ENCODE assay signal across 31 cellular contexts in the genomic region with DNA sequence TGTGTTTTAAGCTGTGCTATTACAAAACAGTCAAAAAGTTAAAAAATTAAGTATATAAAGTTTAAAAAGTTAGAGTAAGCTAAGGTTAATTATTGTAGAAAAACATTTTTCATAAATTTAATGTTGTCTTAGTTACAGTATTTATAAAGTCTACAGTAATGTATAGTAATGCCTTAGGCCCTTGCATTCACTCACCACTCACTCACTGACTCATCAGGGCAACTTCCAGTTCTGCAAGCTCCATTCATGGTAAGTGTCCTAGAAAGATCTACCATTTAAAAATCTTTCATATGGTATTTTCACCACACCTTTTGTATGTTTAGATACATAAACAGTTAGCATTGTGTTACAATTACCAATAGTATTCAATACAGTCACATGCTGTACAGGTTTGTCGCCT. TPM values are rescaled to one million over a fixed set of nuclear protein-coding genes. Genes with fewer than 3 reads are reported as not detected.
"Had no signal": no experiment of that assay in that cellular context is flagged by ENCODE, and none has a peak within 500 bp of the region (broad histone marks: within the 10 kb centered on the region; RNA-seq: fewer than 3 reads in every experiment).

No MANE protein-coding gene starts in this region.

- H3K27me3 ChIP-seq: colonic mucosa, right lobe of liver, testis, vagina had no signal

- DNase-seq: colonic mucosa; dermis blood vessel endothelial cell; effector CD4-positive, alpha-beta T cell; endodermal cell; immature natural killer cell; left colon; left ventricle myocardium superior; mesendoderm; naive thymus-derived CD4-positive, alpha-beta T cell; nephron progenitor cell; retina; right lobe of liver; spleen; stimulated activated CD4-positive, alpha-beta T cell treated with anti-CD3 and anti-CD28 coated beads, Interleukin-15, amount 100 ng/mL, for 24 hours; stimulated activated CD4-positive, alpha-beta T cell treated with anti-CD3 and anti-CD28 coated beads, Interleukin-1b, Interleukin-23, amount 100 ng/mL, for 48 hours; stimulated activated CD4-positive, alpha-beta T cell treated with anti-CD3 and anti-CD28 coated beads, Interleukin-4, amount 100 ng/mL, for 24 hours; stimulated activated naive CD8-positive, alpha-beta T cell treated with anti-CD3 and anti-CD28 coated beads, Interleukin-15, amount 100 ng/mL, for 72 hours; testis; upper lobe of right lung had no signal

- H3K27ac ChIP-seq: colonic mucosa, esophagus muscularis mucosa, parathyroid adenoma, prostate gland, right lobe of liver, spleen, testis, tibial nerve, upper lobe of right lung, vagina had no signal

- ATAC-seq: left colon; left ventricle myocardium superior; naive thymus-derived CD4-positive, alpha-beta T cell; right lobe of liver; stimulated activated memory B cell treated with anti-CD40 and anti-IgM and Interleukin-4, amounts not matched to agents 10 μg/mL and 1 μg/mL and 100 μg/mL, for 72 hours; stimulated activated naive CD8-positive, alpha-beta T cell treated with anti-CD3 and anti-CD28 coated beads, Interleukin-15, amount 100 ng/mL, for 72 hours; upper lobe of right lung had no signal

- H3K4me1 ChIP-seq: colonic mucosa, esophagus muscularis mucosa, parathyroid adenoma, prostate gland, right lobe of liver, spleen, testis, tibial nerve, upper lobe of right lung, vagina had no signal

RNA-seq across cellular contexts. Expression of a gene that starts 15.1 kb away (rescaled TPM):
- total RNA-seq: dermis blood vessel endothelial cell, endothelial cell of umbilical vein, fibroblast of villous mesenchyme had no signal
- polyA plus RNA-seq: endothelial cell of umbilical vein had no signal

RNA-seq across cellular contexts. Expression of a gene that starts 17.6 kb away (rescaled TPM):
- total RNA-seq: colonic mucosa; dermis blood vessel endothelial cell; endodermal cell; endothelial cell of umbilical vein; esophagus muscularis mucosa; fibroblast of villous mesenchyme; kidney epithelial cell; left colon; left ventricle myocardium superior; lung; naive thymus-derived CD4-positive, alpha-beta T cell; omental fat pad; prostate gland; right lobe of liver; spleen; subcutaneous adipose tissue; tibial nerve; upper lobe of right lung; vagina had no signal
- polyA plus RNA-seq: endothelial cell of umbilical vein; immature natural killer cell; lung; naive thymus-derived CD4-positive, alpha-beta T cell; spleen had no signal

RNA-seq across cellular contexts. Expression of a gene that starts 52.9 kb away (rescaled TPM):
- total RNA-seq: colonic mucosa; dermis blood vessel endothelial cell; endodermal cell; endothelial cell of umbilical vein; esophagus muscularis mucosa; fibroblast of villous mesenchyme; kidney epithelial cell; left colon; left ventricle myocardium superior; lung; naive thymus-derived CD4-positive, alpha-beta T cell; omental fat pad; right lobe of liver; spleen; subcutaneous adipose tissue; tibial nerve; upper lobe of right lung; vagina had no signal
- polyA plus RNA-seq: endothelial cell of umbilical vein; immature natural killer cell; lung; naive thymus-derived CD4-positive, alpha-beta T cell; spleen had no signal
